Comparison of ENCODE assay signal across 19 cellular contexts in the genomic region with DNA sequence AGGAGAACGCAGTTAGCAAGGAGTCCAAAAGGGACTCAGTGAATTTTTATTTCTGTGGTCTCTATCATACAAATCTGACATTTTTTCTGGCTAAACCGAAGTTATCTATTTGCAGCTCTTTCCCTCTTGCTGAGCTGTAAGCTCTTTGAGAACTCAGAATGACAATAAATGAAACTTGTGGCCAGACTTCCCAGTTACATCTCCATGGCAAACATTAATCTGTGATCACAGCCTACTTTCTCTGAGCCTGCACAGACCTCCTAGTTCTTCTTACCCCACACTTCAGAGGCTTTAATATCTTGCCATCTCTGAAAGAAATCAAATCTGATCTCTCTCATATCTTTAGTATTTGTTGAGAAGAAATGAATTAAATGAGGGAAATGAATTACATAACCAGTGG. TPM values are rescaled to one million over a fixed set of nuclear protein-coding genes. Genes with fewer than 3 reads are reported as not detected.
"Had no signal": no experiment of that assay in that cellular context is flagged by ENCODE, and none has a peak within 500 bp of the region (broad histone marks: within the 10 kb centered on the region; RNA-seq: fewer than 3 reads in every experiment).

No MANE protein-coding gene starts in this region.

- H3K4me1 Mint-ChIP-seq: activated naive CD8-positive, alpha-beta T cell treated with anti-CD3 and anti-CD28 coated beads, Interleukin-2, amount 10 ng/mL, durations not matched to agents 7 days and 5 days; naive thymus-derived CD8-positive, alpha-beta T cell had no signal

- H3K27me3 Mint-ChIP-seq: brain had no signal

- ATAC-seq: gastroesophageal sphincter; naive thymus-derived CD8-positive, alpha-beta T cell had no signal

- H3K9me3 ChIP-seq: gastroesophageal sphincter, neutrophil had no signal

- FAIRE-seq: endothelial cell of umbilical vein had no signal

- H3K36me3 ChIP-seq: gastroesophageal sphincter, neutrophil had no signal

- H3K9me3 Mint-ChIP-seq: activated naive CD8-positive, alpha-beta T cell treated with anti-CD3 and anti-CD28 coated beads, Interleukin-2, amount 10 ng/mL, durations not matched to agents 7 days and 5 days; brain; naive thymus-derived CD8-positive, alpha-beta T cell had no signal

- H3K36me3 Mint-ChIP-seq: activated naive CD8-positive, alpha-beta T cell treated with anti-CD3 and anti-CD28 coated beads, Interleukin-2, amount 10 ng/mL, durations not matched to agents 7 days and 5 days; brain; naive thymus-derived CD8-positive, alpha-beta T cell had no signal

- H3K27ac Mint-ChIP-seq: activated naive CD8-positive, alpha-beta T cell treated with anti-CD3 and anti-CD28 coated beads, Interleukin-2, amount 10 ng/mL, durations not matched to agents 7 days and 5 days; naive thymus-derived CD8-positive, alpha-beta T cell had no signal

- H3K27ac ChIP-seq: gastroesophageal sphincter, neutrophil had no signal

- H3K27me3 ChIP-seq: gastroesophageal sphincter, neutrophil had no signal

- DNase-seq: activated naive CD4-positive, alpha-beta T cell; activated naive CD8-positive, alpha-beta T cell treated with anti-CD3 and anti-CD28 coated beads, Interleukin-2, amount 10 ng/mL, durations not matched to agents 7 days and 5 days; cortex of kidney; effector CD8-positive, alpha-beta T cell; islet precursor cell; left ventricle myocardium superior; mesenchymal stem cell; naive thymus-derived CD8-positive, alpha-beta T cell; retina; stimulated activated CD4-positive, alpha-beta T cell treated with anti-CD3 and anti-CD28 coated beads, Interleukin-15, amount 100 ng/mL, for 24 hours; stimulated activated CD4-positive, alpha-beta T cell treated with anti-CD3 and anti-CD28 coated beads, Interleukin-4, amount 100 ng/mL, for 1 hour; stimulated activated naive CD4-positive, alpha-beta T cell treated with Interleukin-2 at 50 U/mL for 16 hours; substantia nigra; SW 1271; trophoblast cell had no signal

- H3K4me3 Mint-ChIP-seq: activated naive CD8-positive, alpha-beta T cell treated with anti-CD3 and anti-CD28 coated beads, Interleukin-2, amount 10 ng/mL, durations not matched to agents 7 days and 5 days; brain; naive thymus-derived CD8-positive, alpha-beta T cell had no signal

- H3K4me3 ChIP-seq: gastroesophageal sphincter had no signal

RNA-seq across cellular contexts. Expression of gene PLD1, which starts 58.0 kb away (rescaled TPM):
- polyA plus RNA-seq: naive thymus-derived CD8-positive, alpha-beta T cell had no signal
